ENCODE assay signal across 16 cellular contexts in the genomic region with DNA sequence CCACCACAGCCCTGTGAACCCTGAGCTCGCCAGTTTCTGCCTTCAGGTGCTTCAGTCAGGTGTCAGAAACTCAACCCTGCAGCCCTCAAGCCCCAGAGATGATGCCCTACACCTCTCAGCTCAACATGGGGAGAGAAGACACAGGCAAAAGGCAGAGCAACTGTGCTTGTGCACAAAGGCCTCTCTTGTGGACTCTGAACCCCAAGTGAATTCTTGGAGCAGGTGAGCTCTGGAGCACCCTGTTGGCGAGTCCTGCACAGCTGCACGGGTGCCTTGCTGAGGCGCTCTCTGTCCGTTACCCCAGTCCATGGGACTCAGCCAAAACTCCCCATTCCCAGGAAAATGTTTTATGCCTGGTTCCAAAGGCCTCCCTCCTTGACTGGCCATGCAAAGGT.
DNase-seq lines count a peak whose midpoint lies in the region; ATAC-seq and TF ChIP-seq lines count a peak whose summit lies in the region.
"Had no signal": no experiment of that assay in that cellular context is flagged by ENCODE, and none has a peak within 500 bp of the region (broad histone marks: within the 10 kb centered on the region; RNA-seq: fewer than 3 reads in every experiment).

No MANE protein-coding gene starts in this region.

- peaks cover 9% of the 10 kb centered on the region for H3K27me3 Mint-ChIP-seq in osteocyte (ENCODE audit: unreplicated experiment)

- H3K36me3 Mint-ChIP-seq in osteocyte (ENCODE audit: unreplicated experiment), result no peaks in the 10 kb centered on the region
- H3K36me3 Mint-ChIP-seq: CD14-positive monocyte; CD4-positive, alpha-beta memory T cell had no signal

- TF ChIP-seq CTCF in right atrium auricular region (IDR thresholded peaks at IDR 0.05), result no peak
- TF ChIP-seq CTCF in osteocyte (IDR thresholded peaks at IDR 0.05), result no peak

- H3K4me1 Mint-ChIP-seq in osteocyte (ENCODE audit: unreplicated experiment), result no peaks in the 10 kb centered on the region
- H3K4me1 Mint-ChIP-seq: CD14-positive monocyte; CD4-positive, alpha-beta memory T cell had no signal

- no peak overlapping the region for H3K27ac Mint-ChIP-seq in osteocyte (ENCODE audit: unreplicated experiment)
- H3K27ac Mint-ChIP-seq: CD14-positive monocyte, GM23338, HFFc6 had no signal

- no peaks in the 10 kb centered on the region for H3K9me3 ChIP-seq in right atrium auricular region
- H3K9me3 ChIP-seq: BE2C had no signal

- no peaks in the 10 kb centered on the region for H3K27me3 ChIP-seq in right atrium auricular region
- H3K27me3 ChIP-seq: BE2C had no signal

- no peaks in the 10 kb centered on the region for H3K9me3 Mint-ChIP-seq in osteocyte (ENCODE audit: unreplicated experiment)
- H3K9me3 Mint-ChIP-seq: CD4-positive, alpha-beta memory T cell; GM23338; HFFc6 had no signal

- H3K36me3 ChIP-seq in right atrium auricular region, result peaks cover 5% of the 10 kb centered on the region
- H3K36me3 ChIP-seq: BE2C had no signal

- ATAC-seq in Right ventricle myocardium inferior (no peak), GM21515 (IDR thresholded peaks at IDR 0.05; ENCODE audit: unreplicated experiment) (no peak)
- ATAC-seq: GM23338, HCT116 had no signal

- H3K4me1 ChIP-seq in right atrium auricular region, result no peaks in the 10 kb centered on the region
- H3K4me1 ChIP-seq: BE2C had no signal

- intact Hi-C loops in Right ventricle myocardium inferior (cut with DNase I), result no loop called here

- peak; percentile 21 for DNase-seq in Right ventricle myocardium inferior (ENCODE audit: missing footprints)
- DNase-seq in right atrium auricular region (ENCODE audit: low spot score), result no peak
- peak; percentile 9 for DNase-seq in HT-29 (ENCODE audit: low spot score)
- DNase-seq in osteocyte (ENCODE audit: extremely low spot score, unreplicated experiment), result peak; percentile 70
- DNase-seq in Kasumi-1 (lab: John Stamatoyannopoulos, UW), result no peak
- DNase-seq: BE2C; CD4-positive, alpha-beta memory T cell; DMS153; DMS79; GDM1; H7; HFFc6 had no signal

- H3K4me3 Mint-ChIP-seq in osteocyte (ENCODE audit: unreplicated experiment), result no peak overlapping the region
- H3K4me3 Mint-ChIP-seq: CD14-positive monocyte; CD4-positive, alpha-beta memory T cell; GM23338; HFFc6 had no signal

- H3K27ac ChIP-seq in right atrium auricular region, result no peak overlapping the region

- no peak overlapping the region for H3K4me3 ChIP-seq in right atrium auricular region
- H3K4me3 ChIP-seq: GM23338 had no signal

Comparison
In these comparisons a context has a peak if more than half of its experiments do, and no peak if none do; other contexts are left out.
1. DNase-seq: peak in Right ventricle myocardium inferior (single experiment), HT-29 (single experiment) and osteocyte (single experiment); none in right atrium auricular region (single experiment) and Kasumi-1 (0 of 2).